In genomic region chr18:23503967-23504352, GRCh38 we compare ENCODE assay signal across 8 cellular contexts. TPM values are rescaled to one million over a fixed set of nuclear protein-coding genes. Genes with fewer than 3 reads are reported as not detected.
DNase-seq lines count a peak whose midpoint lies in the region; ATAC-seq, FAIRE-seq and TF ChIP-seq lines count a peak whose summit lies in the region.

No MANE protein-coding gene starts in this region.

- peaks cover 52% of the 10 kb centered on the region for H3K4me1 Mint-ChIP-seq in activated T-cell treated with anti-CD3 and anti-CD28 coated beads, Interleukin-2, amount 50 U/mL, for 4 hours (ENCODE audit: low read depth)

- intact Hi-C loops in kidney (cut with DNase I), result no loop called here

- no peak for ATAC-seq in activated T-cell treated with anti-CD3 and anti-CD28 coated beads, Interleukin-2, amount 50 U/mL, for 4 hours
- no peak for ATAC-seq in activated naive CD4-positive, alpha-beta T cell treated with anti-CD3 and anti-CD28 coated beads, Interleukin-2, amount 50 U/mL, for 72 hours
- ATAC-seq in thoracic aorta (ENCODE audit: insufficient number of reproducible peaks, low FRiP score, low read depth) (no peak), GM19397 (IDR thresholded peaks at IDR 0.05; ENCODE audit: unreplicated experiment) (no peak)

- H3K27ac ChIP-seq in kidney (ENCODE audit: low read depth in 2 of 2, low read length in 2 of 2) (peak overlapping the region; percentile 54 to 80), thoracic aorta (peak overlapping the region; percentile 76 to 96)

- H3K4me3 Mint-ChIP-seq in activated T-cell treated with anti-CD3 and anti-CD28 coated beads, Interleukin-2, amount 50 U/mL, for 4 hours, result peak overlapping the region; percentile 89

- H3K36me3 Mint-ChIP-seq in activated T-cell treated with anti-CD3 and anti-CD28 coated beads, Interleukin-2, amount 50 U/mL, for 4 hours (ENCODE audit: insufficient read depth), result peaks cover 23% of the 10 kb centered on the region
- peaks cover 16 to 22% of the 10 kb centered on the region in 2 donors for H3K36me3 Mint-ChIP-seq in activated naive CD4-positive, alpha-beta T cell treated with anti-CD3 and anti-CD28 coated beads, Interleukin-2, amount 50 U/mL, for 72 hours

- H3K4me1 ChIP-seq in kidney (ENCODE audit: control insufficient read depth in 1 of 2, insufficient read depth in 1 of 2, low read depth in 1 of 2, low read length in 2 of 2), result peaks cover 6 to 10% of the 10 kb centered on the region in 2 donors
- H3K4me1 ChIP-seq in thoracic aorta (ENCODE audit: control insufficient read depth in 1 of 2, low read depth in 2 of 2), result peaks cover 15 to 39% of the 10 kb centered on the region in 2 donors

- H3K4me3 ChIP-seq in kidney (ENCODE audit: low read length in 2 of 2) (peak overlapping the region; percentile 73 to 83), thoracic aorta (peak overlapping the region; percentile 95)

- no peaks in the 10 kb centered on the region for H3K9me3 Mint-ChIP-seq in activated T-cell treated with anti-CD3 and anti-CD28 coated beads, Interleukin-2, amount 50 U/mL, for 4 hours
- H3K9me3 Mint-ChIP-seq in activated naive CD4-positive, alpha-beta T cell treated with anti-CD3 and anti-CD28 coated beads, Interleukin-2, amount 50 U/mL, for 72 hours, result no peaks in the 10 kb centered on the region

- FAIRE-seq in kidney (lab: Jason Lieb, UNC), result no peak

- H3K27me3 ChIP-seq in thoracic aorta (replicated peaks; ENCODE audit: insufficient read depth), result no peaks in the 10 kb centered on the region

- H3K27me3 Mint-ChIP-seq in activated T-cell treated with anti-CD3 and anti-CD28 coated beads, Interleukin-2, amount 50 U/mL, for 4 hours (ENCODE audit: low read depth), result no peaks in the 10 kb centered on the region

- TF ChIP-seq CTCF in kidney (IDR thresholded peaks at IDR 0.05; ENCODE audit: borderline replicate concordance, extremely low read depth, insufficient read depth) (no peak), thoracic aorta (IDR thresholded peaks at IDR 0.05) (no peak)

- H3K9ac ChIP-seq in kidney (ENCODE audit: low read length in 2 of 2), result peak overlapping the region; percentile 30 to 88

- peak overlapping the region; percentile 95 to 98 for H3K27ac Mint-ChIP-seq in activated naive CD4-positive, alpha-beta T cell treated with anti-CD3 and anti-CD28 coated beads, Interleukin-2, amount 50 U/mL, for 72 hours

- H3K36me3 ChIP-seq in kidney (ENCODE audit: control insufficient read depth in 1 of 2, insufficient read depth in 2 of 2, low read length in 2 of 2) (peaks cover 2 to 9% of the 10 kb centered on the region in 2 donors), thoracic aorta (no peaks in the 10 kb centered on the region)

- DNase-seq in activated T-cell treated with anti-CD3 and anti-CD28 coated beads, Interleukin-2, amount 50 U/mL, for 4 hours, result no peak
- no peak for DNase-seq in activated T-cell treated with anti-CD3 and anti-CD28 coated beads for 4 hours
- DNase-seq in activated naive CD4-positive, alpha-beta T cell treated with anti-CD3 and anti-CD28 coated beads, Interleukin-2, amount 50 U/mL, for 72 hours (ENCODE audit: low spot score in 2 of 2), result no peak
- DNase-seq in kidney, result no peak
- no peak for DNase-seq in thoracic aorta (ENCODE audit: low spot score)
- no peak for DNase-seq in DMS53 (lab: John Stamatoyannopoulos, UW)
- no peak for DNase-seq in islet precursor cell

- H3K9me3 ChIP-seq in kidney (ENCODE audit: control insufficient read depth in 1 of 2, low read length in 2 of 2) (no peaks in the 10 kb centered on the region), thoracic aorta (no peaks in the 10 kb centered on the region)

RNA-seq across cellular contexts. Expression of gene RMC1, which starts 0.6 kb away (rescaled TPM):
- total RNA-seq in activated T-cell treated with anti-CD3 and anti-CD28 coated beads, Interleukin-2, amount 50 U/mL, for 4 hours, result 10 to 100 TPM; 36.3 to 47.6 (median 41.9) TPM
- total RNA-seq in activated naive CD4-positive, alpha-beta T cell treated with anti-CD3 and anti-CD28 coated beads, Interleukin-2, amount 50 U/mL, for 72 hours, result 10 to 100 TPM; 31.3 to 54.0 TPM
- total RNA-seq in kidney (25.9 TPM), thoracic aorta (10 to 100 TPM; 16.8 to 27.5 TPM)
- polyA plus RNA-seq in kidney (ENCODE audit: insufficient read depth, low read depth, low replicate concordance), result 40.4 TPM

RNA-seq across cellular contexts. Expression of gene RIOK3, which starts 50.9 kb away (rescaled TPM):
- total RNA-seq in activated T-cell treated with anti-CD3 and anti-CD28 coated beads, Interleukin-2, amount 50 U/mL, for 4 hours, result 10 to 100 TPM; 42.9 to 55.4 (median 50.8) TPM
- total RNA-seq in activated naive CD4-positive, alpha-beta T cell treated with anti-CD3 and anti-CD28 coated beads, Interleukin-2, amount 50 U/mL, for 72 hours, result 10 to 100 TPM; 69.8 to 72.8 TPM
- 64.9 TPM for total RNA-seq in kidney
- 30.1 TPM for polyA plus RNA-seq in kidney (ENCODE audit: insufficient read depth, low read depth, low replicate concordance)
- 10 to 100 TPM; 51.3 to 59.0 TPM for total RNA-seq in thoracic aorta
